8 cellular contexts compared by ENCODE assay signal in genomic region chr3:179562467-179563297, GRCh38. TPM values are rescaled to one million over a fixed set of nuclear protein-coding genes. Genes with fewer than 3 reads are reported as not detected.
DNase-seq lines count a peak whose midpoint lies in the region; ATAC-seq and TF ChIP-seq lines count a peak whose summit lies in the region.

ACTL6A (plus strand) TSS chr3:179562926; CDS start chr3:179563093, 167 bp downstream.

- peak within 1 kb of the TSS; percentile 87 for H2AFZ ChIP-seq in parathyroid adenoma

- WGBS in tibial nerve, 2 donors = 1% methylated on average over 51 to 55 of the region's 65 CpGs

- TF ChIP-seq POLR2A in tibial nerve (IDR thresholded peaks at IDR 0.05) = peak; percentile 29 to 72

- peak within 1 kb of the TSS; percentile 87 for H3K4me2 ChIP-seq in parathyroid adenoma (ENCODE audit: low read length)

- TF ChIP-seq EP300 in tibial nerve (IDR thresholded peaks at IDR 0.05) = peak in 1 of 2 donors; percentile 86

- peaks cover 8% of the 10 kb centered on the region for H3K79me2 ChIP-seq in parathyroid adenoma

- H3K9ac ChIP-seq in adipocyte (ENCODE audit: low read length) (peak within 1 kb of the TSS; percentile 90), parathyroid adenoma (no peak within 1 kb of the TSS)

- H3K27me3 ChIP-seq in adipocyte (replicated peaks; ENCODE audit: control insufficient read depth, insufficient read depth, low read length) = no peaks in the 10 kb centered on the region
- no peaks in the 10 kb centered on the region for H3K27me3 ChIP-seq in cardiac muscle cell
- no peaks in the 10 kb centered on the region for H3K27me3 ChIP-seq in parathyroid adenoma (ENCODE audit: control insufficient read depth, insufficient read depth, low read length)
- no peaks in the 10 kb centered on the region for H3K27me3 ChIP-seq in tibial nerve

- peak; percentile 96 for ATAC-seq in HG02798 (IDR thresholded peaks at IDR 0.05; ENCODE audit: poor library complexity, unreplicated experiment)

- H3K4me3 ChIP-seq in GM12875 (ENCODE audit: low read depth, low read length) = peak within 1 kb of the TSS; percentile 81
- H3K4me3 ChIP-seq in adipocyte (ENCODE audit: low read length) = peak within 1 kb of the TSS; percentile 96
- peak within 1 kb of the TSS; percentile 88 for H3K4me3 ChIP-seq in cardiac muscle cell
- H3K4me3 ChIP-seq in parathyroid adenoma (ENCODE audit: low read depth, low read length) = peak within 1 kb of the TSS; percentile 89
- H3K4me3 ChIP-seq in tibial nerve = peak within 1 kb of the TSS; percentile 71 to 98 (median 86)

- H3K4me1 ChIP-seq in adipocyte (ENCODE audit: control insufficient read depth, insufficient read depth, low read length) (peaks cover 6% of the 10 kb centered on the region), cardiac muscle cell (ENCODE audit: low read depth) (peaks cover 4% of the 10 kb centered on the region), parathyroid adenoma (peaks cover 3% of the 10 kb centered on the region), tibial nerve (peaks cover 0 to 33% (median 4%) of the 10 kb centered on the region in 4 donors)

- H3K36me3 ChIP-seq in adipocyte (ENCODE audit: control insufficient read depth, insufficient read depth, low read length, severe bottlenecking) (no peaks in the 10 kb centered on the region), cardiac muscle cell (no peaks in the 10 kb centered on the region), parathyroid adenoma (ENCODE audit: control insufficient read depth, insufficient read depth, low read length) (no peaks in the 10 kb centered on the region), tibial nerve (no peaks in the 10 kb centered on the region)

- TF ChIP-seq CTCF in GM12875 (IDR thresholded peaks at IDR 0.05; ENCODE audit: borderline replicate concordance, insufficient read depth, low read depth, low read length) = no peak
- no peak for TF ChIP-seq CTCF in cardiac muscle cell (IDR thresholded peaks at IDR 0.05; ENCODE audit: low read depth, low read length)
- TF ChIP-seq CTCF in parathyroid adenoma (IDR thresholded peaks at IDR 0.05) = no peak
- TF ChIP-seq CTCF in tibial nerve (IDR thresholded peaks at IDR 0.05) = peak in 1 of 5 experiments; percentile 25

- DNase-seq in NCI-H1436 (lab: John Stamatoyannopoulos, UW) (peak; percentile 100), T follicular helper cell (ENCODE audit: low read depth) (peak; percentile 98), adipocyte (ENCODE audit: low read depth) (peak; percentile 100), cardiac muscle cell (ENCODE audit: low read depth in 1 of 2, low spot score in 1 of 2) (peak; percentile 99 to 100), tibial nerve (ENCODE audit: low spot score in 2 of 2) (peak; percentile 99)

- no peaks in the 10 kb centered on the region for H3K9me3 ChIP-seq in adipocyte (ENCODE audit: control insufficient read depth, low read length)
- H3K9me3 ChIP-seq in cardiac muscle cell (ENCODE audit: low read depth) = no peaks in the 10 kb centered on the region
- no peaks in the 10 kb centered on the region for H3K9me3 ChIP-seq in parathyroid adenoma (ENCODE audit: control insufficient read depth, low read length)
- no peaks in the 10 kb centered on the region for H3K9me3 ChIP-seq in tibial nerve

- H3K27ac ChIP-seq in cardiac muscle cell = peak within 1 kb of the TSS; percentile 83
- peak within 1 kb of the TSS; percentile 47 for H3K27ac ChIP-seq in parathyroid adenoma
- peak within 1 kb of the TSS; percentile 77 to 94 (median 88) for H3K27ac ChIP-seq in tibial nerve

RNA-seq across cellular contexts. Expression of gene ACTL6A, which starts in this region (rescaled TPM):
- total RNA-seq in cardiac muscle cell = 68.1 and 80.4 TPM in 2 replicates
- polyA plus RNA-seq in cardiac muscle cell = 58.3 and 62.5 TPM in 2 replicates
- 10 to 100 TPM; 25.7 to 52.5 (median 36.3) TPM for total RNA-seq in tibial nerve

Comparison
In these comparisons a context has a peak if more than half of its experiments do, and no peak if none do; other contexts are left out.
1. Peak in every context shown above with its lines: DNase-seq, ATAC-seq, H3K4me3 ChIP-seq and H3K27ac ChIP-seq.